In genomic region chr3:124263168-124263567, GRCh38 we compare ENCODE assay signal across 12 cellular contexts.
DNase-seq lines count a peak whose midpoint lies in the region; ATAC-seq and TF ChIP-seq lines count a peak whose summit lies in the region.
"Had no signal": no experiment of that assay in that cellular context is flagged by ENCODE, and none has a peak within 500 bp of the region (broad histone marks: within the 10 kb centered on the region; RNA-seq: fewer than 3 reads in every experiment).

No MANE protein-coding gene starts in this region.

- H3K4me2 ChIP-seq in SK-N-SH: peak overlapping the region; percentile 1; the same call in 1 of the 2 replicates

- no peaks in the 10 kb centered on the region for H3K27me3 ChIP-seq in SK-N-SH (ENCODE audit: insufficient read depth)
- H3K27me3 ChIP-seq in tibial artery: no peaks in the 10 kb centered on the region

- TF ChIP-seq RAD21 in SK-N-SH (IDR thresholded peaks at IDR 0.05; ENCODE audit: low read length): no peak

- TF ChIP-seq CTCF in SK-N-SH (IDR thresholded peaks at IDR 0.05) (no peak), tibial artery (IDR thresholded peaks at IDR 0.05) (no peak)

- H3K4me3 Mint-ChIP-seq in activated naive CD4-positive, alpha-beta T cell treated with anti-CD3 and anti-CD28 coated beads for 36 hours: no peak overlapping the region
- no peak overlapping the region for H3K4me3 Mint-ChIP-seq in immature natural killer cell
- H3K4me3 Mint-ChIP-seq: CD4-positive, alpha-beta memory T cell had no signal

- H3K27me3 Mint-ChIP-seq in activated naive CD4-positive, alpha-beta T cell treated with anti-CD3 and anti-CD28 coated beads for 36 hours (ENCODE audit: low read depth): no peaks in the 10 kb centered on the region
- peaks cover 0 to 5% (median 0%) of the 10 kb centered on the region in 3 donors for H3K27me3 Mint-ChIP-seq in immature natural killer cell (ENCODE audit: low read depth in 3 of 3)
- H3K27me3 Mint-ChIP-seq: CD4-positive, alpha-beta memory T cell had no signal

- H2AFZ ChIP-seq in SK-N-SH (ENCODE audit: low read depth): no peak overlapping the region
- H2AFZ ChIP-seq: parathyroid adenoma had no signal

- peaks cover 11% of the 10 kb centered on the region for H3F3A ChIP-seq in SK-N-SH (replicated peaks; ENCODE audit: insufficient read depth)

- no peaks in the 10 kb centered on the region for H3K9me3 ChIP-seq in SK-N-SH
- no peaks in the 10 kb centered on the region for H3K9me3 ChIP-seq in tibial artery

- H3K4me1 ChIP-seq in SK-N-SH (ENCODE audit: control insufficient read depth in 1 of 2, insufficient read depth in 2 of 2, low read depth in 1 of 2, low read length in 1 of 2) (peaks cover 35 to 43% of the 10 kb centered on the region in 2 experiments), tibial artery (peaks cover 0 to 88% (median 40%) of the 10 kb centered on the region in 4 donors)
- H3K4me1 ChIP-seq: parathyroid adenoma had no signal

- 36% methylated on average over 4 of the region's 4 CpGs for WGBS in SK-N-SH (ENCODE audit: low lambda C conversion rate)

- TF ChIP-seq EP300 in SK-N-SH (IDR thresholded peaks at IDR 0.05; ENCODE audit: borderline replicate concordance in 1 of 2, low read depth in 1 of 2, low read length in 1 of 2): peak in 1 of 2 experiments; percentile 24; a peak in 1 of 4 replicates

- CTCF ChIA-PET in SK-N-SH (lab: Yijun Ruan, JAX): interaction anchor here (1.2 kb wide), 1 partner anchor 59 kb away, joined by 4 read pairs; no protein-coding TSS in a partner anchor
- CTCF ChIA-PET in activated naive CD4-positive, alpha-beta T cell treated with anti-CD3 and anti-CD28 coated beads for 36 hours (lab: Charles Lee): no interaction called here

- no peaks in the 10 kb centered on the region for H3K36me3 Mint-ChIP-seq in activated naive CD4-positive, alpha-beta T cell treated with anti-CD3 and anti-CD28 coated beads for 36 hours (ENCODE audit: low read depth)
- H3K36me3 Mint-ChIP-seq in immature natural killer cell: no peaks in the 10 kb centered on the region
- H3K36me3 Mint-ChIP-seq: CD4-positive, alpha-beta memory T cell had no signal

- H3K27ac Mint-ChIP-seq in activated naive CD4-positive, alpha-beta T cell treated with anti-CD3 and anti-CD28 coated beads for 36 hours: no peak overlapping the region
- no peak overlapping the region for H3K27ac Mint-ChIP-seq in immature natural killer cell
- H3K27ac Mint-ChIP-seq: CD4-positive, alpha-beta memory T cell had no signal

- no peaks in the 10 kb centered on the region for H3K79me2 ChIP-seq in SK-N-SH (ENCODE audit: insufficient read depth)

- no peak overlapping the region for H3K9ac ChIP-seq in SK-N-SH
- H3K9ac ChIP-seq: parathyroid adenoma had no signal

- intact Hi-C loops in tibial artery (cut with DNase I; ENCODE audit: low total_unique reads): no loop called here
- intact Hi-C loops in activated naive CD4-positive, alpha-beta T cell treated with anti-CD3 and anti-CD28 coated beads for 36 hours (cut with micrococcal nuclease): no loop called here
- intact Hi-C loops in Right ventricle myocardium inferior (cut with DNase I): no loop called here

- H4K20me1 ChIP-seq in SK-N-SH (ENCODE audit: insufficient read depth): no peaks in the 10 kb centered on the region

- no peaks in the 10 kb centered on the region for H3K9me2 ChIP-seq in SK-N-SH

- H3K27ac ChIP-seq in SK-N-SH (ENCODE audit: low read depth in 2 of 2, low read length in 1 of 2) (peak overlapping the region; percentile 50 to 65), tibial artery (peak overlapping the region; percentile 24 to 62)
- H3K27ac ChIP-seq: parathyroid adenoma had no signal

- no peaks in the 10 kb centered on the region for H3K4me1 Mint-ChIP-seq in activated naive CD4-positive, alpha-beta T cell treated with anti-CD3 and anti-CD28 coated beads for 36 hours (ENCODE audit: low read depth)
- H3K4me1 Mint-ChIP-seq in immature natural killer cell: no peaks in the 10 kb centered on the region
- H3K4me1 Mint-ChIP-seq: CD4-positive, alpha-beta memory T cell had no signal

- POLR2A ChIA-PET in SK-N-SH (lab: Yijun Ruan, JAX): no interaction called here

- H3K36me3 ChIP-seq in SK-N-SH (replicated peaks in 1 of 2; ENCODE audit: control insufficient read depth in 1 of 2, insufficient read depth in 2 of 2, low read length in 1 of 2): peaks cover 3 to 5% of the 10 kb centered on the region in 2 experiments
- H3K36me3 ChIP-seq in tibial artery: peaks cover 0 to 11% (median 0%) of the 10 kb centered on the region in 3 donors

- no peak overlapping the region for H3K4me3 ChIP-seq in SK-N-SH (ENCODE audit: low read depth in 2 of 2, low read length in 1 of 2)
- H3K4me3 ChIP-seq in tibial artery: no peak overlapping the region

- no peaks in the 10 kb centered on the region for H3K9me3 Mint-ChIP-seq in activated naive CD4-positive, alpha-beta T cell treated with anti-CD3 and anti-CD28 coated beads for 36 hours
- H3K9me3 Mint-ChIP-seq in immature natural killer cell: no peaks in the 10 kb centered on the region
- H3K9me3 Mint-ChIP-seq: CD4-positive, alpha-beta memory T cell had no signal

- peak; percentile 37 for DNase-seq in SKM-1 treated with dmso at 0.1 percent for 144 hours (lab: John Stamatoyannopoulos, UW; ENCODE audit: unreplicated experiment)
- DNase-seq in SKM-1 (lab: John Stamatoyannopoulos, UW; ENCODE audit: unreplicated experiment): no peak
- DNase-seq in SK-N-SH: no peak
- DNase-seq in fibroblast of the conjunctiva (ENCODE audit: low read depth): peak; percentile 76
- DNase-seq in tibial artery: no peak
- no peak for DNase-seq in activated naive CD4-positive, alpha-beta T cell treated with anti-CD3 and anti-CD28 coated beads for 36 hours
- no peak for DNase-seq in Right ventricle myocardium inferior (ENCODE audit: missing footprints)
- DNase-seq in immature natural killer cell: no peak
- DNase-seq: activated naive CD4-positive, alpha-beta T cell treated with anti-CD3 and anti-CD28 coated beads, Interleukin-2, amount 50 U/mL, for 16 hours; CD4-positive, alpha-beta memory T cell; NCI-H2227 treated with DMSO at 0.1 percent for 48 hours had no signal

- ATAC-seq in Right ventricle myocardium inferior: no peak

TF ChIP-seq in SK-N-SH, 30 proteins besides CTCF, POLR2A, EP300 and RAD21 (continues in another document):
- TF ChIP-seq RCOR1 (IDR thresholded peaks at IDR 0.05; ENCODE audit: low read length): no peak
- TF ChIP-seq YY1 (IDR thresholded peaks at IDR 0.05; ENCODE audit: low read depth): peak; percentile 26; the same call in 1 of the 2 replicates
- TF ChIP-seq FOXJ3 (CRISPR knock-in tag; IDR thresholded peaks at IDR 0.05): no peak
- TF ChIP-seq TAF1 (IDR thresholded peaks at IDR 0.05; ENCODE audit: borderline replicate concordance, low read depth, low read length): no peak
- TF ChIP-seq RFX5 (IDR thresholded peaks at IDR 0.05; ENCODE audit: low read length): no peak
- TF ChIP-seq NFIC (IDR thresholded peaks at IDR 0.05; ENCODE audit: borderline replicate concordance): 0 out of 2 replicates have a peak, but pooled peaks have one; percentile 50
- peak; percentile 41; the same call in 1 of the 2 replicates for TF ChIP-seq POLR2AphosphoS5 (IDR thresholded peaks at IDR 0.05; ENCODE audit: low read depth, low read length)
- no peak for TF ChIP-seq CHD2 (IDR thresholded peaks at IDR 0.05; ENCODE audit: low read length, partially characterized antibody)
- TF ChIP-seq MAX (IDR thresholded peaks at IDR 0.05; ENCODE audit: low read depth): peak; percentile 78
- TF ChIP-seq SMC3 (IDR thresholded peaks at IDR 0.05; ENCODE audit: low read depth, low read length): no peak
- TF ChIP-seq REST (IDR thresholded peaks at IDR 0.05; ENCODE audit: low read depth, low read length): no peak
- no peak for TF ChIP-seq GATA2 (CRISPR knock-in tag; IDR thresholded peaks at IDR 0.05)
- no peak for TF ChIP-seq MXI1 (IDR thresholded peaks at IDR 0.05; ENCODE audit: low read depth, low read length)
- no peak for TF ChIP-seq IRF3 (IDR thresholded peaks at IDR 0.05; ENCODE audit: low read depth, low read length)
- TF ChIP-seq GABPA (IDR thresholded peaks at IDR 0.05; ENCODE audit: low read depth): no peak
- no peak for TF ChIP-seq FOXM1 (IDR thresholded peaks at IDR 0.05; ENCODE audit: low read depth)

Comparison
In these comparisons a context has a peak if more than half of its experiments do, and no peak if none do; other contexts are left out.
1. DNase-seq: peak in SKM-1 treated with dmso at 0.1 percent for 144 hours (single experiment) and fibroblast of the conjunctiva (single experiment); none in SKM-1 (single experiment), SK-N-SH (single experiment), tibial artery (0 of 2), activated naive CD4-positive, alpha-beta T cell treated with anti-CD3 and anti-CD28 coated beads for 36 hours (single experiment), Right ventricle myocardium inferior (single experiment) and immature natural killer cell (0 of 3).